ENCODE assay signal across 20 cellular contexts in the genomic region with DNA sequence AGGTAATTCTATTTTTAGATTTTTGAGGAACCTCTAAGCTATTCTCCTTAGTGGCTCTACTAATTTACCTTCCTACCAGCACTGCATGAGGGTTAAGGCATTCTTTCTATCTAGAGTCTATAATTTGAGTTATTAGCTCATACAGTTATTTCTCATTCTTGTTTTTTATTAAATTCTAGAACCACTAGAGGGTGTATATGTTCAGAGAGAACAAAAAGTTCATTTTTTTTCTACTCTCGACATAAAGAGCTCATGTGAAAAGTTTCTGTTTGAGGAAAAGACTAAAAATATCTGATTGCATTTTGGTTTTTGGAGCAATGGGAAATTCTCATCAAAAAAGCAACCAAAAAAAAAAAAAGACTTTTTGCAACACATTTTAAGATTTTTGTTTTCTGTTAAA. TPM values are rescaled to one million over a fixed set of nuclear protein-coding genes. Genes with fewer than 3 reads are reported as not detected.
DNase-seq lines count a peak whose midpoint lies in the region; ATAC-seq, FAIRE-seq and TF ChIP-seq lines count a peak whose summit lies in the region.
"Had no signal": no experiment of that assay in that cellular context is flagged by ENCODE, and none has a peak within 500 bp of the region (broad histone marks: within the 10 kb centered on the region; RNA-seq: fewer than 3 reads in every experiment).

No MANE protein-coding gene starts in this region.

- H3K4me3 Mint-ChIP-seq in CD4-positive, alpha-beta T cell = no peak overlapping the region
- H3K4me3 Mint-ChIP-seq: activated CD4-positive, alpha-beta T cell treated with anti-CD3 and anti-CD28 coated beads, Interleukin-2, amount 10 ng/mL, durations not matched to agents 7 days and 5 days; activated naive CD8-positive, alpha-beta T cell treated with anti-CD3 and anti-CD28 coated beads, Interleukin-2, amount 50 U/mL, for 24 hours had no signal

- H3K27me3 ChIP-seq in vagina = no peaks in the 10 kb centered on the region
- peaks cover 6% of the 10 kb centered on the region for H3K27me3 ChIP-seq in CD4-positive, alpha-beta T cell (ENCODE audit: control insufficient read depth, insufficient read depth, low read length)
- H3K27me3 ChIP-seq: BE2C, Peyer's patch had no signal

- TF ChIP-seq EP300 in A549 (IDR thresholded peaks at IDR 0.05) = no peak

- H3K4me3 ChIP-seq in A549 (no peak overlapping the region), vagina (no peak overlapping the region)
- H3K4me3 ChIP-seq: GM12878, Peyer's patch had no signal

- POLR2A ChIA-PET in A549 (lab: Yijun Ruan, JAX) = no interaction called here
- POLR2A ChIA-PET in CD4-positive, alpha-beta T cell (lab: Charles Lee) = interaction anchor here (0.7 kb wide), 1 partner anchor 1195 kb away, joined by 4 read pairs; no protein-coding TSS in a partner anchor

- peak in 1 of 2 experiments; percentile 1 for DNase-seq in A549 (ENCODE audit: low read depth in 1 of 2, low spot score in 1 of 2)
- peak; percentile 7 for DNase-seq in HT1080 (ENCODE audit: low read depth)
- peak; percentile 1 for DNase-seq in amniotic epithelial cell (ENCODE audit: low read depth)
- peak; percentile 24 for DNase-seq in kidney glomerular epithelial cell (lab: John Stamatoyannopoulos, UW)
- no peak for DNase-seq in HT-29 (ENCODE audit: low spot score)
- no peak for DNase-seq in vagina (ENCODE audit: extremely low spot score in 2 of 2)
- no peak for DNase-seq in CD4-positive, alpha-beta T cell
- no peak for DNase-seq in NCI-H2171 treated with DMSO at 0.1 percent for 48 hours (lab: John Stamatoyannopoulos, UW)
- DNase-seq: activated CD4-positive, alpha-beta T cell treated with anti-CD3 and anti-CD28 coated beads, Interleukin-2, amount 10 ng/mL, durations not matched to agents 7 days and 5 days; activated naive CD8-positive, alpha-beta T cell treated with anti-CD3 and anti-CD28 coated beads, Interleukin-2, amount 50 U/mL, for 24 hours; activated T-cell treated with anti-CD3 and anti-CD28 coated beads, Interleukin-2, amount 50 U/mL, for 48 hours; BE2C; DMS79 treated with DMSO at 0.1 percent for 48 hours; NCI-H1048; NCI-H2227 treated with DMSO at 0.1 percent for 48 hours; Peyer's patch; stimulated activated CD4-positive, alpha-beta T cell treated with anti-CD3 and anti-CD28 coated beads, Interleukin-15, amount 100 ng/mL, for 24 hours had no signal

- no peak overlapping the region for H3K27ac Mint-ChIP-seq in CD4-positive, alpha-beta T cell
- H3K27ac Mint-ChIP-seq: activated CD4-positive, alpha-beta T cell treated with anti-CD3 and anti-CD28 coated beads, Interleukin-2, amount 10 ng/mL, durations not matched to agents 7 days and 5 days; activated naive CD8-positive, alpha-beta T cell treated with anti-CD3 and anti-CD28 coated beads, Interleukin-2, amount 50 U/mL, for 24 hours had no signal

- no peak for TF ChIP-seq POLR2A in A549 (IDR thresholded peaks at IDR 0.05; ENCODE audit: low read length)
- no peak for TF ChIP-seq POLR2A in vagina (IDR thresholded peaks at IDR 0.05)

- H3K9me3 Mint-ChIP-seq in CD4-positive, alpha-beta T cell = no peaks in the 10 kb centered on the region
- H3K9me3 Mint-ChIP-seq: activated CD4-positive, alpha-beta T cell treated with anti-CD3 and anti-CD28 coated beads, Interleukin-2, amount 10 ng/mL, durations not matched to agents 7 days and 5 days; activated naive CD8-positive, alpha-beta T cell treated with anti-CD3 and anti-CD28 coated beads, Interleukin-2, amount 50 U/mL, for 24 hours had no signal

- H3K36me3 Mint-ChIP-seq in CD4-positive, alpha-beta T cell (ENCODE audit: low read depth) = no peaks in the 10 kb centered on the region

- no peak for ATAC-seq in A549
- ATAC-seq in CD4-positive, alpha-beta T cell (ENCODE audit: poor library complexity) = no peak
- ATAC-seq: activated naive CD8-positive, alpha-beta T cell treated with anti-CD3 and anti-CD28 coated beads, Interleukin-2, amount 50 U/mL, for 24 hours; GM12878 had no signal

- no peak overlapping the region for H3K27ac ChIP-seq in A549
- no peak overlapping the region for H3K27ac ChIP-seq in vagina
- no peak overlapping the region for H3K27ac ChIP-seq in CD4-positive, alpha-beta T cell (ENCODE audit: low read depth, low read length)
- H3K27ac ChIP-seq: parathyroid adenoma, Peyer's patch had no signal

- intact Hi-C loops in vagina (cut with DNase I) = no loop called here
- intact Hi-C loops in CD4-positive, alpha-beta T cell (cut with DNase I, micrococcal nuclease) = no loop called here

- no peaks in the 10 kb centered on the region for H3K36me3 ChIP-seq in vagina
- H3K36me3 ChIP-seq: BE2C, Peyer's patch had no signal

- H3K9me3 ChIP-seq in A549 = no peaks in the 10 kb centered on the region
- no peaks in the 10 kb centered on the region for H3K9me3 ChIP-seq in vagina
- no peaks in the 10 kb centered on the region for H3K9me3 ChIP-seq in CD4-positive, alpha-beta T cell (ENCODE audit: control insufficient read depth, low read length)
- H3K9me3 ChIP-seq: BE2C, Peyer's patch had no signal

- WGBS in A549 (ENCODE audit: missing lambda C conversion rate) = 0% methylated on average over 1 of the region's 1 CpG

- no peak for TF ChIP-seq RAD21 in A549 (conservative IDR thresholded peaks at IDR 0.05 in 1 of 2, IDR thresholded peaks at IDR 0.05 in 1 of 2)

- no peak overlapping the region for H3K4me2 ChIP-seq in A549

- peaks cover 33% of the 10 kb centered on the region for H3K27me3 Mint-ChIP-seq in CD4-positive, alpha-beta T cell
- H3K27me3 Mint-ChIP-seq: activated CD4-positive, alpha-beta T cell treated with anti-CD3 and anti-CD28 coated beads, Interleukin-2, amount 10 ng/mL, durations not matched to agents 7 days and 5 days had no signal

- CTCF ChIA-PET in A549 (lab: Yijun Ruan, JAX) = interaction anchor here (0.7 to 1.1 kb wide), 2 partner anchors 27 to 69 kb away, joined by 3 read pairs; no protein-coding TSS in a partner anchor
- CTCF ChIA-PET in CD4-positive, alpha-beta T cell (lab: Charles Lee) = no interaction called here

- H3K4me1 ChIP-seq in A549 = no peaks in the 10 kb centered on the region
- H3K4me1 ChIP-seq in vagina = no peaks in the 10 kb centered on the region
- H3K4me1 ChIP-seq: BE2C, parathyroid adenoma had no signal

- FAIRE-seq in A549 (lab: Jason Lieb, UNC) = no peak
- FAIRE-seq: GM12878 had no signal

- peak; percentile 22; the same call in 1 of the 3 replicates for TF ChIP-seq CTCF in A549 (IDR thresholded peaks at IDR 0.05)
- no peak for TF ChIP-seq CTCF in vagina (IDR thresholded peaks at IDR 0.05)
- TF ChIP-seq CTCF in CD4-positive, alpha-beta T cell (IDR thresholded peaks at IDR 0.05) = no peak

- no peaks in the 10 kb centered on the region for H3K4me1 Mint-ChIP-seq in CD4-positive, alpha-beta T cell (ENCODE audit: low read depth)
- H3K4me1 Mint-ChIP-seq: activated CD4-positive, alpha-beta T cell treated with anti-CD3 and anti-CD28 coated beads, Interleukin-2, amount 10 ng/mL, durations not matched to agents 7 days and 5 days; activated naive CD8-positive, alpha-beta T cell treated with anti-CD3 and anti-CD28 coated beads, Interleukin-2, amount 50 U/mL, for 24 hours had no signal

TF ChIP-seq in A549, 52 proteins besides CTCF, POLR2A, EP300 and RAD21:
- TF ChIP-seq RARB (CRISPR knock-in tag; IDR thresholded peaks at IDR 0.05) (no peak), HOXB13 (CRISPR knock-in tag; IDR thresholded peaks at IDR 0.05; ENCODE audit: low read depth) (no peak), ZSCAN20 (CRISPR knock-in tag; IDR thresholded peaks at IDR 0.05) (no peak)
- TF ChIP-seq, protein P1, sequence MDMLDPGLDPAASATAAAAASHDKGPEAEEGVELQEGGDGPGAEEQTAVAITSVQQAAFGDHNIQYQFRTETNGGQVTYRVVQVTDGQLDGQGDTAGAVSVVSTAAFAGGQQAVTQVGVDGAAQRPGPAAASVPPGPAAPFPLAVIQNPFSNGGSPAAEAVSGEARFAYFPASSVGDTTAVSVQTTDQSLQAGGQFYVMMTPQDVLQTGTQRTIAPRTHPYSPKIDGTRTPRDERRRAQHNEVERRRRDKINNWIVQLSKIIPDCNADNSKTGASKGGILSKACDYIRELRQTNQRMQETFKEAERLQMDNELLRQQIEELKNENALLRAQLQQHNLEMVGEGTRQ (IDR thresholded peaks at IDR 0.05) = no peak
TF ChIP-seq in A549: peak in this region for 0.

RNA-seq across cellular contexts. Expression of a gene that starts 57.0 kb away (rescaled TPM):
- 0.27 and 0.40 TPM in 2 replicates for polyA plus RNA-seq in A549 (2011; rRNA removed)
- polyA plus RNA-seq in A549 (2012; cell fraction: cytosol; rRNA removed) = 0.05 TPM in 1 of 2 replicates, not detected in the other
- polyA plus RNA-seq in A549 (2012; cell fraction: nucleus; rRNA removed) = 0.02 TPM in 1 of 2 replicates, not detected in the other
- 0.08 to 0.18 TPM (median 0.13 TPM) in 3 replicates for polyA plus RNA-seq in A549 (2017; fragmentation: RNase III; extraction: RNeasy Plus Mini Kit Qiagen cat#74134 plus additional on column Dnase treatment)
- not detected in 2 replicates for polyA minus RNA-seq in A549 (2011; rRNA and poly(A)+ RNA removed)
- 0.32 TPM in 1 of 2 replicates, not detected in the other for total RNA-seq in HT1080 (2014; rRNA removed; shearing (Covaris generic))
- 0.19 and 0.31 TPM in 2 replicates for polyA plus RNA-seq in HT1080 (2015; cell fraction: cytosol; rRNA removed)
- 0.67 and 0.88 TPM in 2 replicates for polyA plus RNA-seq in HT1080 (2015; cell fraction: nucleus; rRNA removed)
- total RNA-seq in HT-29 (2014; rRNA removed; shearing (Covaris generic)) = not detected in 2 replicates
- total RNA-seq in vagina = not detected
- total RNA-seq in CD4-positive, alpha-beta T cell = not detected
- total RNA-seq: activated CD4-positive, alpha-beta T cell treated with anti-CD3 and anti-CD28 coated beads, Interleukin-2, amount 10 ng/mL, durations not matched to agents 7 days and 5 days; GM12878; T-helper 1 cell treated with Interleukin-12 subunit alpha and Interleukin-12 subunit beta and Interleukin-4 antibody, amounts not matched to agents 30 ng/mL and 1 ng/mL, for 36 hours had no signal

Comparison
In these comparisons a context has a peak if more than half of its experiments do, and no peak if none do; other contexts are left out.
1. DNase-seq: peak in HT1080 (single experiment), amniotic epithelial cell (single experiment) and kidney glomerular epithelial cell (single experiment); none in HT-29 (single experiment), vagina (0 of 2), CD4-positive, alpha-beta T cell (0 of 10) and NCI-H2171 treated with DMSO at 0.1 percent for 48 hours (single experiment).